Comparison of ENCODE assay signal across 12 cellular contexts in the genomic region with DNA sequence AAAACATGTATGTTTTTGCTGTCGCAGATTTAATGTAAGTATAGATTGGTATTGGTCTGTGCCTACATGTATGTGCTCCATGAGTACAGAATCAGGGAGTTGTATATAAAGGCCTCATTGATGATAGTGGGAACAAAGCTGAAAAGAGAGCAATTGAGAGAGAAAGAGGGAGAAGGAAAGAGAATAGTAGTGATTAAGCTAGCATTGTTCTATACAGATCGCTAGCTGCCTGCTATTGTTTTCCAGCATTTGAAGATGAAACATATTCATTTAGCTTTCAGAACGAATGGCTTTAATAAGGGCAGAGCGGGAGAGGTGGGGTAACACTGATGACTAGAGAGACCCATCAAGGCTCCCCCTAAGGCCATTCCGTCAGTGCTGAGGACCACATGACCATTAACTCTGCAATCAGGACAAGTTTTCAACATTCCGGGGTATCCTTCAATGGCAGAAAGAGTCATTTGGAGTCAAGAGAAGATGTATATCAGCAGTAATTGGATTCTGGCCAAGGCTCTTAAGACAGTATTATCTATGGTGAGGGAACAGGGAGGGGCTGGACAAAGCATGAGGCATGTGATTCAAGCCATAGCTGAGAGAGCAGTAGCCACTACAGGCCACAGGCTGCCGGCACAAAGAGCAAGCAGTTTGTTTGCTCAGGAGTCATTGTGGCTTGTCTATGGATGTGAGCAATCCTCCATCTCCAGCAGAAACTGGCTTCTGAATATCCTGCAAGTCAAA.
A peak's percentile ranks its signal among the peaks of the same experiment; 100 is the strongest.
DNase-seq lines count a peak whose midpoint lies in the region; ATAC-seq and TF ChIP-seq lines count a peak whose summit lies in the region.
"Had no signal": no experiment of that assay in that cellular context is flagged by ENCODE, and none has a peak within 500 bp of the region (broad histone marks: within the 10 kb centered on the region; RNA-seq: fewer than 3 reads in every experiment).

No MANE protein-coding gene starts in this region.

- peaks cover 80% of the 10 kb centered on the region for H3K79me2 ChIP-seq in hepatocyte

- no peak overlapping the region for H3K4me2 ChIP-seq in hepatocyte

- no peaks in the 10 kb centered on the region for H3K27me3 Mint-ChIP-seq in T-helper 17 cell

- no peak overlapping the region for H3K4me3 Mint-ChIP-seq in T-helper 17 cell

- H3K9me2 ChIP-seq in hepatocyte (replicated peaks; ENCODE audit: insufficient read depth) = no peaks in the 10 kb centered on the region

- intact Hi-C loops in heart right ventricle (cut with DNase I) = no loop called here
- intact Hi-C loops in left ventricle myocardium inferior (cut with micrococcal nuclease) = no loop called here
- intact Hi-C loops in uterus (cut with DNase I; ENCODE audit: low total_unique reads) = no loop called here

- no peak overlapping the region for H3K27ac Mint-ChIP-seq in T-helper 17 cell

- TF ChIP-seq POLR2A in uterus (IDR thresholded peaks at IDR 0.05) = no peak

- H3K4me1 ChIP-seq in heart right ventricle = peaks cover 0 to 26% (median 11%) of the 10 kb centered on the region in 9 donors
- peaks cover 31% of the 10 kb centered on the region for H3K4me1 ChIP-seq in left ventricle myocardium inferior
- H3K4me1 ChIP-seq in hepatocyte (ENCODE audit: insufficient read depth) = peaks cover 6% of the 10 kb centered on the region
- H3K4me1 ChIP-seq in uterus = no peaks in the 10 kb centered on the region

- H3K27ac ChIP-seq in heart right ventricle = no peak overlapping the region
- H3K27ac ChIP-seq in left ventricle myocardium inferior (replicated peaks) = no peak overlapping the region
- H3K27ac ChIP-seq in hepatocyte = peak overlapping the region; percentile 62
- H3K27ac ChIP-seq in uterus = peak overlapping the region; percentile 40 to 59

- 76 to 79% methylated on average over 7 of the region's 7 CpGs for WGBS in heart right ventricle, 2 donors
- WGBS in hepatocyte (ENCODE audit: low lambda C conversion rate, missing lambda C conversion rate) = 70% methylated on average over 7 of the region's 7 CpGs

- TF ChIP-seq CTCF in heart right ventricle (IDR thresholded peaks at IDR 0.05) (no peak), left ventricle myocardium inferior (IDR thresholded peaks at IDR 0.05; ENCODE audit: borderline replicate concordance) (no peak), hepatocyte (IDR thresholded peaks at IDR 0.05; ENCODE audit: poor library complexity) (no peak), uterus (IDR thresholded peaks at IDR 0.05) (no peak)

- H3K36me3 ChIP-seq in heart right ventricle (no peaks in the 10 kb centered on the region), left ventricle myocardium inferior (no peaks in the 10 kb centered on the region), hepatocyte (replicated peaks; ENCODE audit: insufficient read depth, low read depth) (no peaks in the 10 kb centered on the region), uterus (no peaks in the 10 kb centered on the region)

- peaks cover 2% of the 10 kb centered on the region for H4K20me1 ChIP-seq in hepatocyte (ENCODE audit: insufficient read depth, poor library complexity, severe bottlenecking)

- no peaks in the 10 kb centered on the region for H3K4me1 Mint-ChIP-seq in T-helper 17 cell

- H3K36me3 Mint-ChIP-seq in T-helper 17 cell (ENCODE audit: low read depth) = no peaks in the 10 kb centered on the region

- H3K27me3 ChIP-seq in heart right ventricle (no peaks in the 10 kb centered on the region), left ventricle myocardium inferior (ENCODE audit: low read depth) (no peaks in the 10 kb centered on the region), hepatocyte (no peaks in the 10 kb centered on the region), uterus (no peaks in the 10 kb centered on the region)

- peak in 5 of 8 donors; percentile 19 to 54 (median 34) for ATAC-seq in heart right ventricle
- ATAC-seq in SK-N-SH treated with all-trans-retinoic acid at 6 μM for 48 hours = peak; percentile 95
- no peak for ATAC-seq in GM21528 (IDR thresholded peaks at IDR 0.05; ENCODE audit: low FRiP score, unreplicated experiment)
- no peak for ATAC-seq in T-helper 17 cell
- ATAC-seq: GM12878 had no signal

- DNase-seq in heart right ventricle (no peak), left ventricle myocardium inferior (no peak), hepatocyte (ENCODE audit: low spot score) (peak; percentile 78), uterus (no peak), NCI-H2081 treated with DMSO at 0.1 percent for 48 hours (lab: John Stamatoyannopoulos, UW) (no peak), T-helper 17 cell (no peak)
- DNase-seq: activated CD4-positive, CD25-positive, alpha-beta regulatory T cell; activated naive CD4-positive, alpha-beta T cell treated with Interleukin-2 at 50 U/mL for 16 hours; NCI-H2171 treated with DMSO at 0.1 percent for 48 hours had no signal

- H3K4me3 ChIP-seq in heart right ventricle (no peak overlapping the region), left ventricle myocardium inferior (no peak overlapping the region), hepatocyte (no peak overlapping the region), uterus (no peak overlapping the region)
- H3K4me3 ChIP-seq: GM12878 had no signal

- no peak overlapping the region for H2AFZ ChIP-seq in hepatocyte

- H3K9me3 ChIP-seq in heart right ventricle (no peaks in the 10 kb centered on the region), left ventricle myocardium inferior (replicated peaks) (no peaks in the 10 kb centered on the region), hepatocyte (ENCODE audit: low read depth) (no peaks in the 10 kb centered on the region), uterus (no peaks in the 10 kb centered on the region), T-helper 17 cell (ENCODE audit: control insufficient read depth, low read length, poor library complexity, severe bottlenecking) (no peaks in the 10 kb centered on the region)

TF ChIP-seq in SK-N-SH treated with all-trans-retinoic acid at 6 μM for 48 hours, 23 proteins besides CTCF, POLR2A, EP300 and RAD21:
- peak; percentile 26; the same call in 1 of the 2 replicates for TF ChIP-seq RARB (CRISPR knock-in tag; IDR thresholded peaks at IDR 0.05)
- no peak for TF ChIP-seq ARNTL (CRISPR knock-in tag; IDR thresholded peaks at IDR 0.05; ENCODE audit: borderline replicate concordance, low read depth)
- TF ChIP-seq ZFP3 (CRISPR knock-in tag; IDR thresholded peaks at IDR 0.05) = peak; percentile 69; the same call in 1 of the 2 replicates
- no peak for TF ChIP-seq CSDC2 (CRISPR knock-in tag; IDR thresholded peaks at IDR 0.05)
TF ChIP-seq in SK-N-SH treated with all-trans-retinoic acid at 6 μM for 48 hours: peak in this region for 2.

Comparison
In these comparisons a context has a peak if more than half of its experiments do, and no peak if none do; other contexts are left out.
1. ATAC-seq: peak in heart right ventricle (5 of 8) and SK-N-SH treated with all-trans-retinoic acid at 6 μM for 48 hours (single experiment); none in GM21528 (single experiment) and T-helper 17 cell (single experiment).
2. H3K27ac ChIP-seq: peak in hepatocyte (single experiment) and uterus (2 of 2); none in heart right ventricle (0 of 10) and left ventricle myocardium inferior (single experiment).